Comparison of ENCODE assay signal across 10 cellular contexts in genomic region chr5:173726848-173727557, GRCh38.
"Had no signal": no experiment of that assay in that cellular context is flagged by ENCODE, and none has a peak within 500 bp of the region (broad histone marks: within the 10 kb centered on the region; RNA-seq: fewer than 3 reads in every experiment).

No MANE protein-coding gene starts in this region.

- H3K9me3 ChIP-seq: lower lobe of right lung had no signal

- H3K27ac ChIP-seq: esophagus muscularis mucosa, foreskin keratinocyte, heart right ventricle, parathyroid adenoma, SJCRH30, tibial nerve had no signal

- ATAC-seq: foreskin keratinocyte, heart right ventricle, lower lobe of right lung had no signal

- H3K4me1 ChIP-seq: esophagus muscularis mucosa, foreskin keratinocyte, heart right ventricle, SJCRH30, tibial nerve had no signal

- H3K79me2 ChIP-seq: parathyroid adenoma had no signal

- H3K36me3 ChIP-seq: esophagus muscularis mucosa, heart right ventricle, lower lobe of right lung, SJCRH30, tibial nerve had no signal

- H3K27me3 ChIP-seq: foreskin keratinocyte, heart right ventricle, SJCRH30, tibial nerve had no signal

- H3K9ac ChIP-seq: parathyroid adenoma had no signal

- H3K4me3 ChIP-seq: esophagus muscularis mucosa, heart right ventricle, lower lobe of right lung, SJCRH30, tibial nerve had no signal

- H3K27ac Mint-ChIP-seq: activated T-cell treated with anti-CD3 and anti-CD28 coated beads, Interleukin-2, amount 50 U/mL, for 24 hours had no signal

- DNase-seq: activated T-cell treated with anti-CD3 and anti-CD28 coated beads, Interleukin-2, amount 50 U/mL, for 24 hours; foreskin keratinocyte; heart right ventricle; lower lobe of right lung; naive B cell; SJCRH30; stimulated activated CD4-positive, alpha-beta T cell treated with anti-CD3 and anti-CD28 coated beads, Interleukin-15, amount 100 ng/mL, for 24 hours had no signal

- H3K4me3 Mint-ChIP-seq: activated T-cell treated with anti-CD3 and anti-CD28 coated beads, Interleukin-2, amount 50 U/mL, for 24 hours; naive B cell had no signal

- H2AFZ ChIP-seq: parathyroid adenoma had no signal

- H3K36me3 Mint-ChIP-seq: naive B cell had no signal
